Comparison of ENCODE assay signal across 1 cellular context in genomic region chr1:11967028-11967547, GRCh38.
TF ChIP-seq lines count a peak whose summit lies in the region.

No MANE protein-coding gene starts in this region.

TF ChIP-seq in HepG2, 621 proteins besides CTCF, POLR2A, EP300 and RAD21 (continued from another document and continues in another):
- TF ChIP-seq, protein P1, sequence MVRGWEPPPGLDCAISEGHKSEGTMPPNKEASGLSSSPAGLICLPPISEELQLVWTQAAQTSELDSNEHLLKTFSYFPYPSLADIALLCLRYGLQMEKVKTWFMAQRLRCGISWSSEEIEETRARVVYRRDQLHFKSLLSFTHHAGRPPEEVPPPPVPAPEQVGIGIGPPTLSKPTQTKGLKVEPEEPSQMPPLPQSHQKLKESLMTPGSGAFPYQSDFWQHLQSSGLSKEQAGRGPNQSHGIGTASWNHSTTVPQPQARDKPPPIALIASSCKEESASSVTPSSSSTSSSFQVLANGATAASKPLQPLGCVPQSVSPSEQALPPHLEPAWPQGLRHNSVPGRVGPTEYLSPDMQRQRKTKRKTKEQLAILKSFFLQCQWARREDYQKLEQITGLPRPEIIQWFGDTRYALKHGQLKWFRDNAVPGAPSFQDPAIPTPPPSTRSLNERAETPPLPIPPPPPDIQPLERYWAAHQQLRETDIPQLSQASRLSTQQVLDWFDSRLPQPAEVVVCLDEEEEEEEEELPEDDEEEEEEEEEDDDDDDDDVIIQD (CRISPR knock-in tag; IDR thresholded peaks at IDR 0.05; ENCODE audit: low read depth) = 0 out of 2 replicates have a peak, but pooled peaks have one; percentile 19
- TF ChIP-seq THRA (CRISPR knock-in tag; IDR thresholded peaks at IDR 0.05; ENCODE audit: borderline replicate concordance) (0 out of 2 replicates have a peak, but pooled peaks have one; percentile 58), RAD51 (IDR thresholded peaks at IDR 0.05; ENCODE audit: borderline replicate concordance) (no peak), STAG1 (CRISPR knock-in tag; IDR thresholded peaks at IDR 0.05) (peak; percentile 93), SIX1 (CRISPR knock-in tag; IDR thresholded peaks at IDR 0.05; ENCODE audit: borderline replicate concordance) (peak; percentile 60; the same call in 1 of the 2 replicates), KLF16 (CRISPR knock-in tag; IDR thresholded peaks at IDR 0.05) (0 out of 4 replicates have a peak, but pooled peaks of 1 of the 2 experiments have one; percentile 51), FOXA3 (CRISPR knock-in tag; IDR thresholded peaks at IDR 0.05) (no peak), MTERF4 (CRISPR knock-in tag; IDR thresholded peaks at IDR 0.05) (no peak), MIER2 (CRISPR knock-in tag; IDR thresholded peaks at IDR 0.05) (peak; percentile 61; the same call in 1 of the 2 replicates), REPIN1 (CRISPR knock-in tag; IDR thresholded peaks at IDR 0.05; ENCODE audit: borderline replicate concordance, low read depth) (peak; percentile 65; the same call in 1 of the 2 replicates), ZSCAN25 (CRISPR knock-in tag; IDR thresholded peaks at IDR 0.05) (0 out of 2 replicates have a peak, but pooled peaks have one; percentile 20), ZBTB4 (CRISPR knock-in tag; IDR thresholded peaks at IDR 0.05; ENCODE audit: borderline replicate concordance) (peak; percentile 71; the same call in 1 of the 2 replicates), ZNF687 (CRISPR knock-in tag; IDR thresholded peaks at IDR 0.05) (peak; percentile 61), ZNF883 (CRISPR knock-in tag; IDR thresholded peaks at IDR 0.05; ENCODE audit: not compliant biosample characterization) (peak; percentile 38), ZNF263 (CRISPR knock-in tag; IDR thresholded peaks at IDR 0.05) (peak; percentile 59; the same call in 1 of the 2 replicates), ZNF431 (CRISPR knock-in tag; IDR thresholded peaks at IDR 0.05; ENCODE audit: borderline replicate concordance, low read depth) (no peak), RARA (CRISPR knock-in tag; IDR thresholded peaks at IDR 0.05) (peak; percentile 42; the same call in 1 of the 2 replicates), SOX13 (IDR thresholded peaks at IDR 0.05) (no peak), SOX13 (CRISPR knock-in tag; conservative IDR thresholded peaks at IDR 0.05 in 1 of 2, IDR thresholded peaks at IDR 0.05 in 1 of 2) (0 out of 4 replicates have a peak, but pooled peaks of 1 of the 2 experiments have one; percentile 27), ZFX (CRISPR knock-in tag; IDR thresholded peaks at IDR 0.05; ENCODE audit: low read depth) (peak; percentile 35; the same call in 1 of the 2 replicates), KDM6A (CRISPR knock-in tag; IDR thresholded peaks at IDR 0.05; ENCODE audit: low read depth) (no peak), IRF2 (CRISPR knock-in tag; IDR thresholded peaks at IDR 0.05) (peak; percentile 61; the same call in 1 of the 2 replicates), TMF1 (CRISPR knock-in tag; IDR thresholded peaks at IDR 0.05; ENCODE audit: low read depth) (no peak), THAP11 (CRISPR knock-in tag; IDR thresholded peaks at IDR 0.05) (peak; percentile 72), TCF7 (IDR thresholded peaks at IDR 0.05; ENCODE audit: low read depth) (no peak), HMGXB4 (CRISPR knock-in tag; IDR thresholded peaks at IDR 0.05; ENCODE audit: borderline replicate concordance in 1 of 2, low read depth in 1 of 2) (peak; percentile 60 to 73; a peak in 3 of 4 replicates), SALL1 (CRISPR knock-in tag; IDR thresholded peaks at IDR 0.05) (peak; percentile 69), ZBTB7A (CRISPR knock-in tag; IDR thresholded peaks at IDR 0.05) (peak; percentile 55; the same call in 1 of the 2 replicates), GATAD1 (CRISPR knock-in tag; IDR thresholded peaks at IDR 0.05) (0 out of 2 replicates have a peak, but pooled peaks have one; percentile 40), SMC3 (IDR thresholded peaks at IDR 0.05; ENCODE audit: low read length) (peak; percentile 93), ZNF670 (CRISPR knock-in tag; IDR thresholded peaks at IDR 0.05; ENCODE audit: borderline replicate concordance) (no peak), SOX6 (IDR thresholded peaks at IDR 0.05) (no peak), SOX6 (CRISPR knock-in tag; IDR thresholded peaks at IDR 0.05) (0 out of 2 replicates have a peak, but pooled peaks have one; percentile 30), ZNF350 (CRISPR knock-in tag; IDR thresholded peaks at IDR 0.05; ENCODE audit: borderline replicate concordance, low read depth) (peak; percentile 42; the same call in 1 of the 2 replicates), DRAP1 (CRISPR knock-in tag; IDR thresholded peaks at IDR 0.05) (peak; percentile 40; the same call in 1 of the 2 replicates), IRF9 (CRISPR knock-in tag; IDR thresholded peaks at IDR 0.05; ENCODE audit: borderline replicate concordance) (peak; percentile 38; the same call in 1 of the 2 replicates), KLF15 (CRISPR knock-in tag; IDR thresholded peaks at IDR 0.05; ENCODE audit: borderline replicate concordance) (no peak)
- TF ChIP-seq, protein P2, sequence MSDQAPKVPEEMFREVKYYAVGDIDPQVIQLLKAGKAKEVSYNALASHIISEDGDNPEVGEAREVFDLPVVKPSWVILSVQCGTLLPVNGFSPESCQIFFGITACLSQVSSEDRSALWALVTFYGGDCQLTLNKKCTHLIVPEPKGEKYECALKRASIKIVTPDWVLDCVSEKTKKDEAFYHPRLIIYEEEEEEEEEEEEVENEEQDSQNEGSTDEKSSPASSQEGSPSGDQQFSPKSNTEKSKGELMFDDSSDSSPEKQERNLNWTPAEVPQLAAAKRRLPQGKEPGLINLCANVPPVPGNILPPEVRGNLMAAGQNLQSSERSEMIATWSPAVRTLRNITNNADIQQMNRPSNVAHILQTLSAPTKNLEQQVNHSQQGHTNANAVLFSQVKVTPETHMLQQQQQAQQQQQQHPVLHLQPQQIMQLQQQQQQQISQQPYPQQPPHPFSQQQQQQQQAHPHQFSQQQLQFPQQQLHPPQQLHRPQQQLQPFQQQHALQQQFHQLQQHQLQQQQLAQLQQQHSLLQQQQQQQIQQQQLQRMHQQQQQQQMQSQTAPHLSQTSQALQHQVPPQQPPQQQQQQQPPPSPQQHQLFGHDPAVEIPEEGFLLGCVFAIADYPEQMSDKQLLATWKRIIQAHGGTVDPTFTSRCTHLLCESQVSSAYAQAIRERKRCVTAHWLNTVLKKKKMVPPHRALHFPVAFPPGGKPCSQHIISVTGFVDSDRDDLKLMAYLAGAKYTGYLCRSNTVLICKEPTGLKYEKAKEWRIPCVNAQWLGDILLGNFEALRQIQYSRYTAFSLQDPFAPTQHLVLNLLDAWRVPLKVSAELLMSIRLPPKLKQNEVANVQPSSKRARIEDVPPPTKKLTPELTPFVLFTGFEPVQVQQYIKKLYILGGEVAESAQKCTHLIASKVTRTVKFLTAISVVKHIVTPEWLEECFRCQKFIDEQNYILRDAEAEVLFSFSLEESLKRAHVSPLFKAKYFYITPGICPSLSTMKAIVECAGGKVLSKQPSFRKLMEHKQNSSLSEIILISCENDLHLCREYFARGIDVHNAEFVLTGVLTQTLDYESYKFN (CRISPR knock-in tag; conservative IDR thresholded peaks at IDR 0.05) = 0 out of 2 replicates have a peak, but pooled peaks have one; percentile 20
- TF ChIP-seq, protein P3, sequence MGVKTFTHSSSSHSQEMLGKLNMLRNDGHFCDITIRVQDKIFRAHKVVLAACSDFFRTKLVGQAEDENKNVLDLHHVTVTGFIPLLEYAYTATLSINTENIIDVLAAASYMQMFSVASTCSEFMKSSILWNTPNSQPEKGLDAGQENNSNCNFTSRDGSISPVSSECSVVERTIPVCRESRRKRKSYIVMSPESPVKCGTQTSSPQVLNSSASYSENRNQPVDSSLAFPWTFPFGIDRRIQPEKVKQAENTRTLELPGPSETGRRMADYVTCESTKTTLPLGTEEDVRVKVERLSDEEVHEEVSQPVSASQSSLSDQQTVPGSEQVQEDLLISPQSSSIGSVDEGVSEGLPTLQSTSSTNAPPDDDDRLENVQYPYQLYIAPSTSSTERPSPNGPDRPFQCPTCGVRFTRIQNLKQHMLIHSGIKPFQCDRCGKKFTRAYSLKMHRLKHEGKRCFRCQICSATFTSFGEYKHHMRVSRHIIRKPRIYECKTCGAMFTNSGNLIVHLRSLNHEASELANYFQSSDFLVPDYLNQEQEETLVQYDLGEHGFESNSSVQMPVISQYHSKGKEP (CRISPR knock-in tag; IDR thresholded peaks at IDR 0.05) = no peak
